ENCODE assay signal across 11 cellular contexts in genomic region chr7:82164813-82165212, GRCh38.
A peak's percentile ranks its signal among the peaks of the same experiment; 100 is the strongest.
DNase-seq lines count a peak whose midpoint lies in the region; ATAC-seq and TF ChIP-seq lines count a peak whose summit lies in the region.
"Had no signal": no experiment of that assay in that cellular context is flagged by ENCODE, and none has a peak within 500 bp of the region (broad histone marks: within the 10 kb centered on the region; RNA-seq: fewer than 3 reads in every experiment).

No MANE protein-coding gene starts in this region.

- CTCF ChIA-PET in WTC11 (lab: Charles Lee): interaction anchor here (0.6 to 1.5 kb wide), 11 partner anchors 9 to 558 kb away, joined by 3 to 8 read pairs (median 4); no protein-coding TSS in a partner anchor

- peak overlapping the region in 1 of 2 donors; percentile 8 for H3K27ac ChIP-seq in right atrium auricular region
- H3K27ac ChIP-seq in SK-N-MC: peak overlapping the region; percentile 52; the same call in 1 of the 2 replicates

- H3K4me3 Mint-ChIP-seq in WTC11: no peak overlapping the region
- no peak overlapping the region for H3K4me3 Mint-ChIP-seq in activated T-helper 1 cell treated with anti-CD3 and anti-CD28 coated beads, Interleukin-12 subunit alpha, Interleukin-12 subunit beta, Interleukin-2, Interleukin-4 antibody, amounts not matched to agents 30 ng/mL and 10 ng/mL and 1 ng/mL, durations not matched to agents 14 hours and 24 hours and 36 hours
- H3K4me3 Mint-ChIP-seq: CD4-positive, CD25-positive, alpha-beta regulatory T cell; T-helper 1 cell treated with Interleukin-12 subunit alpha and Interleukin-12 subunit beta and Interleukin-4 antibody, amounts not matched to agents 30 μg/mL and 1 μg/mL, for 36 hours had no signal

- no peaks in the 10 kb centered on the region for H3K36me3 Mint-ChIP-seq in WTC11
- H3K36me3 Mint-ChIP-seq in activated T-helper 1 cell treated with anti-CD3 and anti-CD28 coated beads, Interleukin-12 subunit alpha, Interleukin-12 subunit beta, Interleukin-2, Interleukin-4 antibody, amounts not matched to agents 30 ng/mL and 10 ng/mL and 1 ng/mL, durations not matched to agents 14 hours and 24 hours and 36 hours (ENCODE audit: low read depth): no peaks in the 10 kb centered on the region
- H3K36me3 Mint-ChIP-seq: CD4-positive, CD25-positive, alpha-beta regulatory T cell had no signal

- H3K36me3 ChIP-seq in right atrium auricular region (no peaks in the 10 kb centered on the region), SK-N-MC (ENCODE audit: insufficient read depth, low read length) (no peaks in the 10 kb centered on the region)

- POLR2A ChIA-PET in WTC11 (lab: Charles Lee): no interaction called here

- H3K4me1 ChIP-seq in right atrium auricular region: peaks cover 0 to 14% of the 10 kb centered on the region in 2 donors

- DNase-seq in Right ventricle myocardium superior: no peak
- DNase-seq in right atrium auricular region (ENCODE audit: low spot score): no peak
- no peak for DNase-seq in SK-N-MC (ENCODE audit: low read depth, low spot score)
- peak in 32 of 42 donors; percentile 7 to 83 (median 52) for DNase-seq in head of caudate nucleus
- DNase-seq in WTC11 (ENCODE audit: low spot score): no peak
- DNase-seq in activated T-helper 1 cell treated with anti-CD3 and anti-CD28 coated beads, Interleukin-12 subunit alpha, Interleukin-12 subunit beta, Interleukin-2, Interleukin-4 antibody, amounts not matched to agents 30 ng/mL and 10 ng/mL and 1 ng/mL, durations not matched to agents 14 hours and 24 hours and 36 hours (ENCODE audit: low spot score): no peak
- DNase-seq: CD4-positive, CD25-positive, alpha-beta regulatory T cell; stimulated activated CD4-positive, alpha-beta T cell treated with anti-CD3 and anti-CD28 coated beads, Interleukin-4, amount 100 ng/mL, for 4 hours had no signal

- ATAC-seq in Right ventricle myocardium superior (ENCODE audit: poor library complexity): peak; percentile 76
- ATAC-seq in HG02970 (IDR thresholded peaks at IDR 0.05; ENCODE audit: low FRiP score, unreplicated experiment): no peak
- ATAC-seq in GM19455 (IDR thresholded peaks at IDR 0.05; ENCODE audit: unreplicated experiment): no peak
- no peak; the same call in 1 of the 2 replicates for ATAC-seq in WTC11

- H3K27ac Mint-ChIP-seq in WTC11: no peak overlapping the region
- H3K27ac Mint-ChIP-seq in activated T-helper 1 cell treated with anti-CD3 and anti-CD28 coated beads, Interleukin-12 subunit alpha, Interleukin-12 subunit beta, Interleukin-2, Interleukin-4 antibody, amounts not matched to agents 30 ng/mL and 10 ng/mL and 1 ng/mL, durations not matched to agents 14 hours and 24 hours and 36 hours: no peak overlapping the region
- H3K27ac Mint-ChIP-seq: CD4-positive, CD25-positive, alpha-beta regulatory T cell; T-helper 1 cell treated with Interleukin-12 subunit alpha and Interleukin-12 subunit beta and Interleukin-4 antibody, amounts not matched to agents 30 μg/mL and 1 μg/mL, for 36 hours had no signal

- H3K27me3 Mint-ChIP-seq in WTC11 (ENCODE audit: low read depth): no peaks in the 10 kb centered on the region
- H3K27me3 Mint-ChIP-seq in activated T-helper 1 cell treated with anti-CD3 and anti-CD28 coated beads, Interleukin-12 subunit alpha, Interleukin-12 subunit beta, Interleukin-2, Interleukin-4 antibody, amounts not matched to agents 30 ng/mL and 10 ng/mL and 1 ng/mL, durations not matched to agents 14 hours and 24 hours and 36 hours (ENCODE audit: insufficient read depth): no peaks in the 10 kb centered on the region
- H3K27me3 Mint-ChIP-seq: CD4-positive, CD25-positive, alpha-beta regulatory T cell had no signal

- no peak overlapping the region for H3K9ac ChIP-seq in SK-N-MC (ENCODE audit: insufficient read length)

- intact Hi-C loops in Right ventricle myocardium superior (cut with DNase I) (no loop called here), head of caudate nucleus (cut with DNase I) (no loop called here)
- intact Hi-C loops in activated T-helper 1 cell treated with anti-CD3 and anti-CD28 coated beads, Interleukin-12 subunit alpha, Interleukin-12 subunit beta, Interleukin-2, Interleukin-4 antibody, amounts not matched to agents 30 ng/mL and 10 ng/mL and 1 ng/mL, durations not matched to agents 14 hours and 24 hours and 36 hours (cut with micrococcal nuclease): no loop called here

- H3K9me3 ChIP-seq in right atrium auricular region: no peaks in the 10 kb centered on the region
- no peaks in the 10 kb centered on the region for H3K9me3 ChIP-seq in SK-N-MC (ENCODE audit: low read depth, low read length)

- TF ChIP-seq CTCF in right atrium auricular region (IDR thresholded peaks at IDR 0.05) (peak in 1 of 2 donors; percentile 53), WTC11 (IDR thresholded peaks at IDR 0.05) (no peak)

- H3K27me3 ChIP-seq in right atrium auricular region: no peaks in the 10 kb centered on the region

- no peak overlapping the region for H3K4me3 ChIP-seq in right atrium auricular region
- H3K4me3 ChIP-seq in SK-N-MC: no peak overlapping the region

- H3K9me3 Mint-ChIP-seq in WTC11: no peaks in the 10 kb centered on the region
- H3K9me3 Mint-ChIP-seq in activated T-helper 1 cell treated with anti-CD3 and anti-CD28 coated beads, Interleukin-12 subunit alpha, Interleukin-12 subunit beta, Interleukin-2, Interleukin-4 antibody, amounts not matched to agents 30 ng/mL and 10 ng/mL and 1 ng/mL, durations not matched to agents 14 hours and 24 hours and 36 hours: no peaks in the 10 kb centered on the region
- H3K9me3 Mint-ChIP-seq: T-helper 1 cell treated with Interleukin-12 subunit alpha and Interleukin-12 subunit beta and Interleukin-4 antibody, amounts not matched to agents 30 μg/mL and 1 μg/mL, for 36 hours had no signal

- peaks cover 30% of the 10 kb centered on the region for H3K4me1 Mint-ChIP-seq in WTC11
- no peaks in the 10 kb centered on the region for H3K4me1 Mint-ChIP-seq in activated T-helper 1 cell treated with anti-CD3 and anti-CD28 coated beads, Interleukin-12 subunit alpha, Interleukin-12 subunit beta, Interleukin-2, Interleukin-4 antibody, amounts not matched to agents 30 ng/mL and 10 ng/mL and 1 ng/mL, durations not matched to agents 14 hours and 24 hours and 36 hours (ENCODE audit: low read depth)
- H3K4me1 Mint-ChIP-seq: CD4-positive, CD25-positive, alpha-beta regulatory T cell had no signal

TF ChIP-seq in WTC11, 78 proteins besides CTCF, POLR2A, EP300 and RAD21 (continues in another document):
- TF ChIP-seq PRDM15 (CRISPR knock-in tag; IDR thresholded peaks at IDR 0.05): no peak
- TF ChIP-seq ESRRA (CRISPR knock-in tag; IDR thresholded peaks at IDR 0.05; ENCODE audit: borderline replicate concordance): no peak
- no peak for TF ChIP-seq CDX4 (CRISPR knock-in tag; IDR thresholded peaks at IDR 0.05; ENCODE audit: borderline replicate concordance)
- no peak for TF ChIP-seq ZNF416 (CRISPR knock-in tag; IDR thresholded peaks at IDR 0.05)
- TF ChIP-seq AR (CRISPR knock-in tag; IDR thresholded peaks at IDR 0.05): no peak
- TF ChIP-seq JAZF1 (CRISPR knock-in tag; IDR thresholded peaks at IDR 0.05): no peak

Comparison
In these comparisons a context has a peak if more than half of its experiments do, and no peak if none do; other contexts are left out.
1. DNase-seq: peak in head of caudate nucleus (32 of 42); none in Right ventricle myocardium superior (single experiment), right atrium auricular region (single experiment), SK-N-MC (single experiment), WTC11 (single experiment) and activated T-helper 1 cell treated with anti-CD3 and anti-CD28 coated beads, Interleukin-12 subunit alpha, Interleukin-12 subunit beta, Interleukin-2, Interleukin-4 antibody, amounts not matched to agents 30 ng/mL and 10 ng/mL and 1 ng/mL, durations not matched to agents 14 hours and 24 hours and 36 hours (single experiment).